ENCODE assay signal across 18 cellular contexts in genomic region chr10:99872367-99873162, GRCh38.
DNase-seq lines count a peak whose midpoint lies in the region; ATAC-seq, FAIRE-seq and TF ChIP-seq lines count a peak whose summit lies in the region.
"Had no signal": no experiment of that assay in that cellular context is flagged by ENCODE, and none has a peak within 500 bp of the region (broad histone marks: within the 10 kb centered on the region; RNA-seq: fewer than 3 reads in every experiment).

No MANE protein-coding gene starts in this region.

- RAD21 ChIA-PET in HCT116 (lab: Charles Lee; ENCODE audit: low non-redundant PET in 1 of 2, low total read pairs in 2 of 2, uncharacterized antibody in 2 of 2, unreplicated experiment in 2 of 2) = interaction anchor here in 1 of 2 experiments (0.8 kb wide), 1 partner anchor 34 kb away, joined by 3 read pairs; no protein-coding TSS in a partner anchor
- RAD21 ChIA-PET in GM12878 (lab: Charles Lee; ENCODE audit: unreplicated experiment) = no interaction called here

- peaks cover 19 to 24% of the 10 kb centered on the region in 2 experiments for H3K36me3 ChIP-seq in HCT116 (ENCODE audit: control insufficient read depth in 1 of 2, insufficient read depth in 2 of 2, low read length in 2 of 2)
- H3K36me3 ChIP-seq in GM12878 (ENCODE audit: control insufficient read depth in 2 of 2, insufficient read depth in 2 of 2, low read length in 1 of 2) = peaks cover 4 to 26% of the 10 kb centered on the region in 2 experiments
- no peaks in the 10 kb centered on the region for H3K36me3 ChIP-seq in hepatocyte (replicated peaks; ENCODE audit: insufficient read depth, low read depth)
- peaks cover 0 to 28% of the 10 kb centered on the region in 2 donors for H3K36me3 ChIP-seq in left lung

- WGBS in GM12878 (ENCODE audit: insufficient coverage, insufficient replicate concordance, low lambda C conversion rate, missing lambda C conversion rate) = 28% methylated on average over 5 of the region's 5 CpGs
- 53% methylated on average over 5 of the region's 5 CpGs for WGBS in hepatocyte (ENCODE audit: low lambda C conversion rate, missing lambda C conversion rate)

- peaks cover 7 to 17% of the 10 kb centered on the region in 2 experiments; a peak in 2 of 4 replicates for H3K4me1 ChIP-seq in HCT116 (ENCODE audit: control insufficient read depth in 1 of 2, insufficient read depth in 2 of 2, low read length in 2 of 2)
- peaks cover 9% of the 10 kb centered on the region for H3K4me1 ChIP-seq in GM12878 (ENCODE audit: control insufficient read depth, insufficient read depth, low read length)
- peaks cover 10% of the 10 kb centered on the region for H3K4me1 ChIP-seq in hepatocyte (ENCODE audit: insufficient read depth)
- H3K4me1 ChIP-seq in left lung = no peaks in the 10 kb centered on the region

- intact Hi-C loops in HCT116 (cut with micrococcal nuclease) = no loop called here
- intact Hi-C loops in GM12878 (cut with micrococcal nuclease; ENCODE audit: unreplicated experiment) = no loop called here
- intact Hi-C loops in activated T-helper 2 cell treated with anti-CD3 and anti-CD28 coated beads, Interferon-gamma antibody, Interleukin-2, Interleukin-4, amounts not matched to agents 10 μg/mL and 5 μg/mL and 100 μg/mL, durations not matched to agents 14 hours and 24 hours and 36 hours (cut with micrococcal nuclease) = loop anchor here (5.0 kb wide), 1 partner anchor 135 kb away; the partner anchor contains the start of gene DNMBP
- intact Hi-C loops in left lung (cut with DNase I) = no loop called here

- H3K4me3 ChIP-seq in HCT116 (replicated peaks in 1 of 2; ENCODE audit: low read depth in 1 of 2, low read length in 2 of 2) (no peak overlapping the region), GM12878 (no peak overlapping the region), hepatocyte (no peak overlapping the region), left lung (no peak overlapping the region)
- H3K4me3 ChIP-seq: PC-9 had no signal

- H2AFZ ChIP-seq in HCT116 (ENCODE audit: low read depth, low read length, poor library complexity, severe bottlenecking) (no peak overlapping the region), GM12878 (ENCODE audit: control insufficient read depth, low read depth, low read length) (no peak overlapping the region), hepatocyte (no peak overlapping the region)
- H2AFZ ChIP-seq: PC-9 had no signal

- H4K20me1 ChIP-seq in HCT116 (ENCODE audit: insufficient read depth) (no peaks in the 10 kb centered on the region), GM12878 (ENCODE audit: control insufficient read depth, insufficient read depth) (no peaks in the 10 kb centered on the region), hepatocyte (ENCODE audit: insufficient read depth, poor library complexity, severe bottlenecking) (no peaks in the 10 kb centered on the region)

- POLR2A ChIA-PET in HCT116 (lab: Charles Lee) = no interaction called here
- POLR2A ChIA-PET in GM12878 (lab: Charles Lee) = no interaction called here

- H3K79me2 ChIP-seq in HCT116 (ENCODE audit: insufficient read depth, low read length) = no peaks in the 10 kb centered on the region
- no peaks in the 10 kb centered on the region for H3K79me2 ChIP-seq in GM12878 (ENCODE audit: control insufficient read depth, insufficient read depth, low read length)
- no peaks in the 10 kb centered on the region for H3K79me2 ChIP-seq in hepatocyte

- in situ Hi-C loops in GM12878 (cut with MboI) = no loop called here

- SMC1A ChIA-PET in GM12878 (lab: Charles Lee; ENCODE audit: uncharacterized antibody, unreplicated experiment) = interaction anchor here (1.0 kb wide), 1 partner anchor 27 kb away, joined by 3 read pairs; no protein-coding TSS in a partner anchor

- peaks cover 13% of the 10 kb centered on the region for H3K4me1 Mint-ChIP-seq in activated T-helper 2 cell treated with anti-CD3 and anti-CD28 coated beads, Interferon-gamma antibody, Interleukin-2, Interleukin-4, amounts not matched to agents 10 μg/mL and 5 μg/mL and 100 μg/mL, durations not matched to agents 14 hours and 24 hours and 36 hours (ENCODE audit: low read depth)

- peaks cover 77% of the 10 kb centered on the region for H3K27me3 Mint-ChIP-seq in activated T-helper 2 cell treated with anti-CD3 and anti-CD28 coated beads, Interferon-gamma antibody, Interleukin-2, Interleukin-4, amounts not matched to agents 10 μg/mL and 5 μg/mL and 100 μg/mL, durations not matched to agents 14 hours and 24 hours and 36 hours (ENCODE audit: low read depth)

- H3K27ac ChIP-seq in HCT116 (ENCODE audit: low read depth, low read length) = no peak overlapping the region
- H3K27ac ChIP-seq in GM12878 (ENCODE audit: control insufficient read depth, insufficient read depth) = no peak overlapping the region
- H3K27ac ChIP-seq in hepatocyte = peak overlapping the region; percentile 67
- H3K27ac ChIP-seq in left lung = no peak overlapping the region
- H3K27ac ChIP-seq: neutrophil, PC-9 had no signal

- H3K4me2 ChIP-seq in HCT116 (ENCODE audit: low read length) (peak overlapping the region; percentile 13; the same call in 1 of the 2 replicates), GM12878 (ENCODE audit: control insufficient read depth, insufficient read depth) (no peak overlapping the region), hepatocyte (no peak overlapping the region)
- H3K4me2 ChIP-seq: PC-9 had no signal

- H3K9me3 ChIP-seq in HCT116 (ENCODE audit: control insufficient read depth in 1 of 2, insufficient read depth in 1 of 2, low read depth in 1 of 2, low read length in 2 of 2) = no peaks in the 10 kb centered on the region
- no peaks in the 10 kb centered on the region for H3K9me3 ChIP-seq in GM12878 (replicated peaks; ENCODE audit: control insufficient read depth, insufficient read depth, low read length)
- no peaks in the 10 kb centered on the region for H3K9me3 ChIP-seq in hepatocyte (ENCODE audit: low read depth)
- no peaks in the 10 kb centered on the region for H3K9me3 ChIP-seq in left lung
- H3K9me3 ChIP-seq: neutrophil had no signal

- ATAC-seq in HCT116 (peak; percentile 58), GM12878 (peak; percentile 29; the same call in 2 of the 3 replicates), left lung (no peak), GM18867 (IDR thresholded peaks at IDR 0.05; ENCODE audit: unreplicated experiment) (no peak)
- ATAC-seq: stimulated activated memory B cell treated with anti-CD40 and anti-IgM and Interleukin-4, amounts not matched to agents 10 μg/mL and 1 μg/mL and 100 μg/mL, for 72 hours had no signal

- peaks cover 5% of the 10 kb centered on the region for H3K36me3 Mint-ChIP-seq in activated T-helper 2 cell treated with anti-CD3 and anti-CD28 coated beads, Interferon-gamma antibody, Interleukin-2, Interleukin-4, amounts not matched to agents 10 μg/mL and 5 μg/mL and 100 μg/mL, durations not matched to agents 14 hours and 24 hours and 36 hours (ENCODE audit: low read depth)

- H3K9ac ChIP-seq in HCT116 (ENCODE audit: low read length) (no peak overlapping the region), GM12878 (ENCODE audit: control insufficient read depth, insufficient read depth, low read length) (no peak overlapping the region)

- no peak for TF ChIP-seq EP300 in GM12878 (IDR thresholded peaks at IDR 0.05; ENCODE audit: borderline replicate concordance in 1 of 2, control insufficient read depth in 1 of 2, low read depth in 2 of 2, low read length in 2 of 2)

- H3K27me3 ChIP-seq in HCT116 (ENCODE audit: insufficient read depth, low read length) (no peaks in the 10 kb centered on the region), GM12878 (replicated peaks in 1 of 2; ENCODE audit: control insufficient read depth in 2 of 2, insufficient read depth in 2 of 2, low read length in 1 of 2) (no peaks in the 10 kb centered on the region), hepatocyte (no peaks in the 10 kb centered on the region), left lung (peaks cover 0 to 13% of the 10 kb centered on the region in 2 donors)
- H3K27me3 ChIP-seq: neutrophil had no signal

- FAIRE-seq in GM12878 (lab: Jason Lieb, UNC) = no peak
- FAIRE-seq: frontal cortex, H1 had no signal

- TF ChIP-seq POLR2A in HCT116 (IDR thresholded peaks at IDR 0.05; ENCODE audit: borderline replicate concordance, extremely low read depth, insufficient read depth, insufficient read length) (no peak), GM12878 (IDR thresholded peaks at IDR 0.05; ENCODE audit: low read depth, low read length) (no peak)

- H3K9me3 Mint-ChIP-seq in activated T-helper 2 cell treated with anti-CD3 and anti-CD28 coated beads, Interferon-gamma antibody, Interleukin-2, Interleukin-4, amounts not matched to agents 10 μg/mL and 5 μg/mL and 100 μg/mL, durations not matched to agents 14 hours and 24 hours and 36 hours = peaks cover 6% of the 10 kb centered on the region

- H3K27ac Mint-ChIP-seq in activated T-helper 2 cell treated with anti-CD3 and anti-CD28 coated beads, Interferon-gamma antibody, Interleukin-2, Interleukin-4, amounts not matched to agents 10 μg/mL and 5 μg/mL and 100 μg/mL, durations not matched to agents 14 hours and 24 hours and 36 hours = no peak overlapping the region
- H3K27ac Mint-ChIP-seq: stimulated activated memory B cell treated with anti-CD40 and anti-IgM and Interleukin-4, amounts not matched to agents 10 μg/mL and 1 μg/mL and 100 μg/mL, for 72 hours had no signal

- H3K9me2 ChIP-seq in HCT116 (ENCODE audit: insufficient read depth) (no peaks in the 10 kb centered on the region), hepatocyte (replicated peaks; ENCODE audit: insufficient read depth) (no peaks in the 10 kb centered on the region)

- TF ChIP-seq RAD21 in HCT116 (IDR thresholded peaks at IDR 0.05; ENCODE audit: low read depth) = no peak
- no peak for TF ChIP-seq RAD21 in GM12878 (IDR thresholded peaks at IDR 0.05; ENCODE audit: insufficient read depth, low read depth, low read length)

- BruUV-seq in HCT116 (replicated peaks; lab: Mats Ljungman, UMichigan) (no TSS peak), GM12878 (replicated peaks; lab: Mats Ljungman, UMichigan) (no TSS peak)

- TF ChIP-seq CTCF in HCT116 (IDR thresholded peaks at IDR 0.05 in 2 of 3, conservative IDR thresholded peaks at IDR 0.05 in 1 of 3; ENCODE audit: borderline replicate concordance in 1 of 3, insufficient read depth in 1 of 3, low read depth in 2 of 3, low read length in 2 of 3) (no peak), GM12878 (IDR thresholded peaks at IDR 0.05 in 2 of 3, conservative IDR thresholded peaks at IDR 0.05 in 1 of 3; ENCODE audit: control insufficient read depth in 2 of 3, extremely low read depth in 1 of 3, insufficient read depth in 1 of 3, low read depth in 3 of 3, low read length in 3 of 3) (no peak), hepatocyte (IDR thresholded peaks at IDR 0.05; ENCODE audit: poor library complexity) (no peak), left lung (IDR thresholded peaks at IDR 0.05) (no peak)

- CTCF ChIA-PET in HCT116 (lab: Charles Lee) (interaction anchor here (1.7 kb wide), 1 partner anchor 173 kb away, joined by 3 read pairs; no protein-coding TSS in a partner anchor), GM12878 (lab: Yijun Ruan, JAX) (interaction anchor here (1.3 kb wide), 2 partner anchors 27 to 173 kb away, joined by 5 to 6 read pairs; no protein-coding TSS in a partner anchor)

- DNase-seq in A172 (ENCODE audit: low spot score) (peak; percentile 33), HCT116 (ENCODE audit: low read depth, low spot score) (no peak), GM12878 (ENCODE audit: low read depth, low spot score) (no peak), hepatocyte (ENCODE audit: low spot score) (peak; percentile 66), left lung (no peak), cerebellar nuclear complex (lab: John Stamatoyannopoulos, UW) (no peak)
- DNase-seq in activated T-helper 2 cell treated with anti-CD3 and anti-CD28 coated beads, Interferon-gamma antibody, Interleukin-2, Interleukin-4, amounts not matched to agents 10 μg/mL and 5 μg/mL and 100 μg/mL, durations not matched to agents 14 hours and 24 hours and 36 hours (ENCODE audit: low spot score) = no peak
- DNase-seq: activated effector memory CD4-positive, alpha-beta T cell treated with Interleukin-2 at 50 U/mL for 16 hours; COR-L47; midbrain; NCI-H1105 treated with DMSO at 0.1 percent for 48 hours; NCI-H446 treated with DMSO at 0.1 percent for 48 hours; PC-9 had no signal

- no peak overlapping the region for H3K4me3 Mint-ChIP-seq in activated T-helper 2 cell treated with anti-CD3 and anti-CD28 coated beads, Interferon-gamma antibody, Interleukin-2, Interleukin-4, amounts not matched to agents 10 μg/mL and 5 μg/mL and 100 μg/mL, durations not matched to agents 14 hours and 24 hours and 36 hours (ENCODE audit: low read depth)
- H3K4me3 Mint-ChIP-seq: stimulated activated memory B cell treated with anti-CD40 and anti-IgM and Interleukin-4, amounts not matched to agents 10 μg/mL and 1 μg/mL and 100 μg/mL, for 72 hours had no signal

Comparison
In these comparisons a context has a peak if more than half of its experiments do, and no peak if none do; other contexts are left out.
1. DNase-seq: peak in A172 (single experiment) and hepatocyte (single experiment); none in HCT116 (single experiment), GM12878 (single experiment), activated T-helper 2 cell treated with anti-CD3 and anti-CD28 coated beads, Interferon-gamma antibody, Interleukin-2, Interleukin-4, amounts not matched to agents 10 μg/mL and 5 μg/mL and 100 μg/mL, durations not matched to agents 14 hours and 24 hours and 36 hours (single experiment), left lung (0 of 2) and cerebellar nuclear complex (0 of 2).
2. ATAC-seq: peak in HCT116 (single experiment) and GM12878 (single experiment); none in left lung (single experiment) and GM18867 (single experiment).